21 cellular contexts compared by ENCODE assay signal in genomic region chr14:79405511-79405910, GRCh38.
"Had no signal": no experiment of that assay in that cellular context is flagged by ENCODE, and none has a peak within 500 bp of the region (broad histone marks: within the 10 kb centered on the region; RNA-seq: fewer than 3 reads in every experiment).

No MANE protein-coding gene starts in this region.

- H3K4me3 Mint-ChIP-seq: effector memory CD8-positive, alpha-beta T cell; naive thymus-derived CD8-positive, alpha-beta T cell; stimulated activated effector memory CD8-positive, alpha-beta T cell treated with anti-CD3 and anti-CD28 coated beads, Interleukin-12 subunit alpha, Interleukin-12 subunit beta, amount 100 ng/mL, for 72 hours had no signal

- H3K27me3 Mint-ChIP-seq: effector memory CD8-positive, alpha-beta T cell had no signal

- ATAC-seq: effector memory CD8-positive, alpha-beta T cell; gastrocnemius medialis; heart left ventricle; left cardiac atrium; left lung; naive thymus-derived CD8-positive, alpha-beta T cell; psoas muscle; right cardiac atrium; stimulated activated effector memory CD8-positive, alpha-beta T cell treated with anti-CD3 and anti-CD28 coated beads, Interleukin-12 subunit alpha, Interleukin-12 subunit beta, amount 100 ng/mL, for 72 hours had no signal

- H3K79me2 ChIP-seq: hepatocyte had no signal

- H3K4me3 ChIP-seq: gastrocnemius medialis, heart left ventricle, hepatocyte, left lung, ovary, psoas muscle, sigmoid colon, stomach, thyroid gland had no signal

- H3K36me3 ChIP-seq: gastrocnemius medialis, heart left ventricle, left lung, ovary, stomach, thyroid gland had no signal

- H3K27me3 ChIP-seq: gastrocnemius medialis, heart left ventricle, hepatocyte, left lung, ovary, sigmoid colon, stomach, thyroid gland had no signal

- H3K27ac Mint-ChIP-seq: effector memory CD8-positive, alpha-beta T cell; naive thymus-derived CD8-positive, alpha-beta T cell; stimulated activated effector memory CD8-positive, alpha-beta T cell treated with anti-CD3 and anti-CD28 coated beads, Interleukin-12 subunit alpha, Interleukin-12 subunit beta, amount 100 ng/mL, for 72 hours had no signal

- H3K4me1 Mint-ChIP-seq: naive thymus-derived CD8-positive, alpha-beta T cell; stimulated activated effector memory CD8-positive, alpha-beta T cell treated with anti-CD3 and anti-CD28 coated beads, Interleukin-12 subunit alpha, Interleukin-12 subunit beta, amount 100 ng/mL, for 72 hours had no signal

- H3K4me2 ChIP-seq: hepatocyte had no signal

- H3K9me3 ChIP-seq: gastrocnemius medialis, left lung, ovary, psoas muscle, sigmoid colon, stomach, thyroid gland had no signal

- DNase-seq: cerebellar nuclear complex; cortex of kidney; effector memory CD8-positive, alpha-beta T cell; gastrocnemius medialis; heart left ventricle; left cardiac atrium; left lung; mammary epithelial cell; naive thymus-derived CD8-positive, alpha-beta T cell; occipital lobe; ovary; psoas muscle; right cardiac atrium; sigmoid colon; stimulated activated CD4-positive, alpha-beta T cell treated with anti-CD3 and anti-CD28 coated beads, Interleukin-2, amount 100 ng/mL, for 24 hours; stimulated activated CD4-positive, alpha-beta T cell treated with anti-CD3 and anti-CD28 coated beads, Interleukin-4, amount 100 ng/mL, for 24 hours; stimulated activated naive CD4-positive, alpha-beta T cell treated with Interleukin-2 at 50 U/mL for 16 hours; stomach; thyroid gland had no signal

- H3K27ac ChIP-seq: gastrocnemius medialis, heart left ventricle, hepatocyte, left lung, ovary, psoas muscle, sigmoid colon, stomach, thyroid gland had no signal

- H3K4me1 ChIP-seq: gastrocnemius medialis, heart left ventricle, left lung, psoas muscle, stomach, thyroid gland had no signal

- H2AFZ ChIP-seq: hepatocyte had no signal

- H3K36me3 Mint-ChIP-seq: naive thymus-derived CD8-positive, alpha-beta T cell; stimulated activated effector memory CD8-positive, alpha-beta T cell treated with anti-CD3 and anti-CD28 coated beads, Interleukin-12 subunit alpha, Interleukin-12 subunit beta, amount 100 ng/mL, for 72 hours had no signal
